ENCODE assay signal across 7 cellular contexts in the genomic region with DNA sequence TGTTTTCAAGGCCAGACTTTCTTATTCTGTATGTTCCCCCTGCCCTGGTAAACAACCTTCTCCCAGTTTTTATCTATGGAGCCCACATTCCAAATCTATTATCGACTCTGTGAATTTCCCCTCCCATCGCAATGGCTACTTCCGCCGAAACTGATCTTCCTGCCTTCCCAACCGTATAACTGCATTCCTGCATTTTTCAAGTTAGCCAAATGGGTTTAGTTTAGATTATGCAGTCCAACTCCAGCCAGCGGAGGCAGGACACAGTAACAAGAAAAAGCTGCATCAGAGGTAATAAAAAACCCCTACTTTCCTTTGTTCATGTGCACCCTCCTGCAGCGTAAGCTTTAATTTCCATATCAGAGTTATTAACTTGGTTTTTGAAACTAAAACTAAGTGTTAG.
"Had no signal": no experiment of that assay in that cellular context is flagged by ENCODE, and none has a peak within 500 bp of the region (broad histone marks: within the 10 kb centered on the region; RNA-seq: fewer than 3 reads in every experiment).

No MANE protein-coding gene starts in this region.

- ATAC-seq: HepG2, K562 had no signal

- H3K27ac Mint-ChIP-seq: H9 had no signal

- DNase-seq: GM23248, H9, HCEC 1CT, IMR-90, KG1 had no signal

- H3K4me3 Mint-ChIP-seq: H9 had no signal

- H3K4me1 Mint-ChIP-seq: H9 had no signal
